8 cellular contexts compared by ENCODE assay signal in the genomic region with DNA sequence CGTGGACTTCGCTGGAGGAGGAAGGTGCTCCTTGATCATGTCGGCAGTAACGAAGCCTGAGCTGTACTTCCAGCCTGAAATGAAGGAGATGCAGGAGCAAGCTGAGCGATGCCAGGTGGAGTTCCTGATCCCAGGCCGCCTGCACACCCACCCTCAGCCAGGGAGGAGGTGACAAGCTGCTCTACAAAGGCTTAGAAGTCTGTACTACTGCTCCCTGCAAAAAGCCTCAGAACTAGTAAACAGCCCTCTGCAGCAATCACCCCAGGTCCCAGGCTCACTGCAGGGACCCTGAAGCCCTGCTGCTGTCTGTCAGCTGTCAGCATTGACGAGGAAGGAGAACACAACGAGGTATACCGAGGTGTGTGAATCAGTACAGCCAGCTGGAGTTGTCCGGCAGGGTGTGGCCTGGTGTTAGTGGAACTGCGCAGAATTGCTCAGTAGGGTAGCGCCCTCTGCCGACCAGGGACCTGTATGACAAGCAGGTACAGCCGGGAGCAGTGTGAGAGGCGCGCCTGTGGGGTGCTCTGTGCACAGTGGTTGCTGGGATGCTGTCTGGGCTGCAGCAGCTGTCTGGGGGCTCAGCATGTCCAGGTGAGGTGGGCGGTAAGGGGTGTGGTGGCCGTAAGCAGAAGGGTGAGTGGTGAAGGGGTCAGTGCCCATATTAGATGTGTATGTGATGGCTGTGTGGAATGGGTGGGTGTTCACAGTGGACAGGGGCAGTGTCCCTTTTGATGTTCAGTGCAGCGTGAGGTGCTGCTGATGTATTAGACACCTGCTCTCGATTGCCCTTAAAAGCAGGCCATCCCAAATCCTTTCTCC. TPM values are rescaled to one million over a fixed set of nuclear protein-coding genes. Genes with fewer than 3 reads are reported as not detected.
DNase-seq lines count a peak whose midpoint lies in the region; ATAC-seq and TF ChIP-seq lines count a peak whose summit lies in the region.

No MANE protein-coding gene starts in this region.

- no peaks in the 10 kb centered on the region for H3K9me2 ChIP-seq in OCI-LY7 (ENCODE audit: insufficient read depth, low read length)

- no peak overlapping the region for H3K4me2 ChIP-seq in OCI-LY7 (ENCODE audit: low read length)

- BruUV-seq in OCI-LY7 (replicated peaks; lab: Mats Ljungman, UMichigan): no TSS peak

- H3K9me3 ChIP-seq in OCI-LY7 (ENCODE audit: low read length) (no peaks in the 10 kb centered on the region), thoracic aorta (no peaks in the 10 kb centered on the region)

- DNase-seq in DMS153 treated with DMSO at 0.1 percent for 48 hours (lab: John Stamatoyannopoulos, UW; ENCODE audit: unreplicated experiment) (peak; percentile 71), OCI-LY7 (ENCODE audit: low spot score) (peak; percentile 83), fibroblast of peridontal ligament (ENCODE audit: extremely low read depth) (peak; percentile 58), nucleus accumbens (lab: John Stamatoyannopoulos, UW) (peak in 30 of 56 donors; percentile 21 to 75 (median 46)), thoracic aorta (ENCODE audit: low spot score) (peak; percentile 19)
- DNase-seq in activated T-cell treated with anti-CD3 and anti-CD28 coated beads, Interleukin-2, amount 50 U/mL, for 24 hours: peak; percentile 74

- POLR2A ChIA-PET in OCI-LY7 (lab: Charles Lee): interaction anchor here (0.5 kb wide), 1 partner anchor 187 kb away, joined by 6 read pairs; no protein-coding TSS in a partner anchor

- peaks cover 2% of the 10 kb centered on the region for H3K4me1 Mint-ChIP-seq in activated T-cell treated with anti-CD3 and anti-CD28 coated beads, Interleukin-2, amount 50 U/mL, for 24 hours (ENCODE audit: low read depth)

- H3K4me3 Mint-ChIP-seq in activated T-cell treated with anti-CD3 and anti-CD28 coated beads, Interleukin-2, amount 50 U/mL, for 24 hours: no peak overlapping the region

- ATAC-seq in GM19467 (IDR thresholded peaks at IDR 0.05; ENCODE audit: unreplicated experiment) (peak; percentile 95), HG03521 (IDR thresholded peaks at IDR 0.05; ENCODE audit: unreplicated experiment) (peak; percentile 98), thoracic aorta (ENCODE audit: insufficient number of reproducible peaks, low FRiP score, low read depth) (peak; percentile 28)

- H3K9me3 Mint-ChIP-seq in activated T-cell treated with anti-CD3 and anti-CD28 coated beads, Interleukin-2, amount 50 U/mL, for 24 hours: no peaks in the 10 kb centered on the region

- no peak overlapping the region for H3K4me3 ChIP-seq in OCI-LY7 (ENCODE audit: low read depth, low read length, poor library complexity, severe bottlenecking)
- no peak overlapping the region for H3K4me3 ChIP-seq in thoracic aorta

- H3K4me1 ChIP-seq in OCI-LY7 (ENCODE audit: insufficient read depth, low read length, poor library complexity, severe bottlenecking): no peaks in the 10 kb centered on the region
- H3K4me1 ChIP-seq in thoracic aorta (ENCODE audit: control insufficient read depth in 1 of 2, low read depth in 2 of 2): no peaks in the 10 kb centered on the region

- H3K27ac Mint-ChIP-seq in activated T-cell treated with anti-CD3 and anti-CD28 coated beads, Interleukin-2, amount 50 U/mL, for 24 hours: no peak overlapping the region

- CTCF ChIA-PET in OCI-LY7 (lab: Charles Lee; ENCODE audit: unreplicated experiment): interaction anchor here (0.6 to 1.2 kb wide), 2 partner anchors 23 to 88 kb away, joined by 3 read pairs; no protein-coding TSS in a partner anchor

- peaks cover 13% of the 10 kb centered on the region for H3K27me3 Mint-ChIP-seq in activated T-cell treated with anti-CD3 and anti-CD28 coated beads, Interleukin-2, amount 50 U/mL, for 24 hours

- no peaks in the 10 kb centered on the region for H3K27me3 ChIP-seq in thoracic aorta (replicated peaks; ENCODE audit: insufficient read depth)

- H3K36me3 ChIP-seq in OCI-LY7 (ENCODE audit: insufficient read depth, low read length) (peaks cover 50% of the 10 kb centered on the region), thoracic aorta (peaks cover 13% of the 10 kb centered on the region)

- H3K36me3 Mint-ChIP-seq in activated T-cell treated with anti-CD3 and anti-CD28 coated beads, Interleukin-2, amount 50 U/mL, for 24 hours (ENCODE audit: low read depth): peaks cover 2% of the 10 kb centered on the region

- H3K27ac ChIP-seq in OCI-LY7 (ENCODE audit: low read depth, low read length, poor library complexity, severe bottlenecking) (no peak overlapping the region), thoracic aorta (no peak overlapping the region)

- intact Hi-C loops in OCI-LY7 (cut with micrococcal nuclease; ENCODE audit: unreplicated experiment): loop anchor here (1.0 to 5.0 kb wide), 2 partner anchors 152 to 223 kb away; a partner anchor contains a TSS

- H4K20me1 ChIP-seq in OCI-LY7 (ENCODE audit: insufficient read depth, low read length): no peaks in the 10 kb centered on the region

- H2AFZ ChIP-seq in OCI-LY7 (ENCODE audit: low read length): no peak overlapping the region

- TF ChIP-seq CTCF in OCI-LY7 (conservative IDR thresholded peaks at IDR 0.05; ENCODE audit: low read length): peak; percentile 90
- TF ChIP-seq CTCF in thoracic aorta (IDR thresholded peaks at IDR 0.05): peak; percentile 82

- H3K79me2 ChIP-seq in OCI-LY7 (ENCODE audit: insufficient read depth, low read depth, low read length): no peaks in the 10 kb centered on the region

RNA-seq across cellular contexts. Expression of a gene that starts 7.6 kb away (rescaled TPM):
- not detected in 2 replicates for total RNA-seq in OCI-LY7 (2014; rRNA removed; shearing (Covaris generic))
- not detected in 2 replicates for total RNA-seq in OCI-LY7 (2022)
- 10 to 100 TPM; 12.6 to 21.3 TPM for total RNA-seq in thoracic aorta

RNA-seq across cellular contexts. Expression of a gene that starts 40.6 kb away (rescaled TPM):
- total RNA-seq in OCI-LY7 (2014; rRNA removed; shearing (Covaris generic)): not detected in 2 replicates
- not detected in 2 replicates for total RNA-seq in OCI-LY7 (2022)
- 1 to 10 TPM; 1.2 to 1.5 TPM for total RNA-seq in thoracic aorta

Comparison
In these comparisons a context has a peak if more than half of its experiments do, and no peak if none do; other contexts are left out.
1. DNase-seq: peak in every context shown above with its lines; median percentile 83 in OCI-LY7; 74 in activated T-cell treated with anti-CD3 and anti-CD28 coated beads, Interleukin-2, amount 50 U/mL, for 24 hours; 71 in DMS153 treated with DMSO at 0.1 percent for 48 hours; 58 in fibroblast of peridontal ligament; 46 in nucleus accumbens; 19 in thoracic aorta.
2. ATAC-seq: peak in every context shown above with its lines; median percentile 98 in HG03521; 95 in GM19467; 28 in thoracic aorta.
3. RNA of a gene that starts 7.6 kb away (total RNA-seq): 12.6 to 21.3 TPM in thoracic aorta; not detected in OCI-LY7; every median in the first group is over 10 times any median in the second.